ENCODE assay signal across 16 cellular contexts in the genomic region with DNA sequence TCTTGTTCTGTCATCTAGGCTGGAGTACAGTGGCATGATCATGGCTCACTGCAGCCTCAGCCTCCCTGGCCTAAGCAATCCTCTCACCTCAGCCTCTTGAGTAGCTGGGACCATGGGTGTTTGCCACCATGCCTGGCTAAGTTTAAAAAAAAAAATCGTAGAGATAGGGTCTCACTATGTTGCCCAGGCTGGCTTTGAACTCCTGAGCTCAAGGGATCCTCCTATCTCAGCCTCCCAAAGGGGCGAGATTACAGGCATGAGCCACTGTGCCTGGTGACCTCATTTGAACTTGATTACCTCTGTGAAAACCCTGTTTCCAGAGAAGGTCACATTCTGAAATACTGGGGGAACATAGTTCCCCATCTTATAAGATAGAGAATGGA.
DNase-seq lines count a peak whose midpoint lies in the region; ATAC-seq and TF ChIP-seq lines count a peak whose summit lies in the region.
"Had no signal": no experiment of that assay in that cellular context is flagged by ENCODE, and none has a peak within 500 bp of the region (broad histone marks: within the 10 kb centered on the region; RNA-seq: fewer than 3 reads in every experiment).

No MANE protein-coding gene starts in this region.

- H3K36me3 ChIP-seq in colonic mucosa = no peaks in the 10 kb centered on the region
- no peaks in the 10 kb centered on the region for H3K36me3 ChIP-seq in lower lobe of right lung

- H3K27me3 Mint-ChIP-seq in type B pancreatic cell = no peaks in the 10 kb centered on the region

- intact Hi-C loops in colonic mucosa (cut with DNase I) = no loop called here
- intact Hi-C loops in lower lobe of right lung (cut with DNase I) = no loop called here

- H3K9me3 ChIP-seq in colonic mucosa (no peaks in the 10 kb centered on the region), lower lobe of right lung (no peaks in the 10 kb centered on the region)

- DNase-seq in DMS53 (lab: John Stamatoyannopoulos, UW) (peak; percentile 51), DMS53 treated with DMSO at 0.1 percent for 48 hours (lab: John Stamatoyannopoulos, UW; ENCODE audit: unreplicated experiment) (no peak), colonic mucosa (no peak), lower lobe of right lung (no peak), type B pancreatic cell (ENCODE audit: extremely low spot score, unreplicated experiment) (no peak), DMS 273 (lab: John Stamatoyannopoulos, UW; ENCODE audit: unreplicated experiment) (no peak), dedifferentiated amniotic fluid mesenchymal stem cell (ENCODE audit: extremely low spot score) (no peak)
- DNase-seq: CD4-positive, CD25-positive, alpha-beta regulatory T cell; EL; Karpas-422; NCI-H1105 treated with DMSO at 0.1 percent for 48 hours; NCI-H187 treated with DMSO at 0.1 percent for 48 hours; NCI-H446 treated with DMSO at 0.1 percent for 48 hours; PC-9; SHP77 had no signal

- H3K27me3 ChIP-seq in colonic mucosa (no peaks in the 10 kb centered on the region), lower lobe of right lung (ENCODE audit: low read depth) (no peaks in the 10 kb centered on the region)

- no peak for TF ChIP-seq CTCF in colonic mucosa (IDR thresholded peaks at IDR 0.05)
- TF ChIP-seq CTCF in lower lobe of right lung (IDR thresholded peaks at IDR 0.05) = no peak
- no peak for TF ChIP-seq CTCF in type B pancreatic cell (conservative IDR thresholded peaks at IDR 0.05)

- ATAC-seq in lower lobe of right lung (no peak), HG03439 (IDR thresholded peaks at IDR 0.05; ENCODE audit: unreplicated experiment) (no peak)

- H3K4me1 Mint-ChIP-seq in type B pancreatic cell (ENCODE audit: unreplicated experiment) = peaks cover 47% of the 10 kb centered on the region
- H3K4me1 Mint-ChIP-seq: CD4-positive, CD25-positive, alpha-beta regulatory T cell had no signal

- no peak overlapping the region for H3K4me3 Mint-ChIP-seq in type B pancreatic cell
- H3K4me3 Mint-ChIP-seq: CD4-positive, CD25-positive, alpha-beta regulatory T cell had no signal

- peak overlapping the region in 1 of 2 donors; percentile 7 for H3K9ac ChIP-seq in colonic mucosa (ENCODE audit: low read depth in 2 of 2, low read length in 2 of 2)

- H3K4me1 ChIP-seq in colonic mucosa (peaks cover 9% of the 10 kb centered on the region), lower lobe of right lung (peaks cover 37% of the 10 kb centered on the region)

- H3K27ac ChIP-seq in colonic mucosa (peak overlapping the region; percentile 45), lower lobe of right lung (peak overlapping the region; percentile 61)
- H3K27ac ChIP-seq: PC-9 had no signal

- peak overlapping the region; percentile 80 for H3K27ac Mint-ChIP-seq in type B pancreatic cell
- H3K27ac Mint-ChIP-seq: CD4-positive, CD25-positive, alpha-beta regulatory T cell had no signal

- no peaks in the 10 kb centered on the region for H3K9me3 Mint-ChIP-seq in type B pancreatic cell
- H3K9me3 Mint-ChIP-seq: CD4-positive, CD25-positive, alpha-beta regulatory T cell had no signal

- peaks cover 21% of the 10 kb centered on the region for H3K36me3 Mint-ChIP-seq in type B pancreatic cell
- H3K36me3 Mint-ChIP-seq: CD4-positive, CD25-positive, alpha-beta regulatory T cell had no signal

- H3K4me3 ChIP-seq in colonic mucosa = no peak overlapping the region
- H3K4me3 ChIP-seq in lower lobe of right lung = no peak overlapping the region
- H3K4me3 ChIP-seq: PC-9 had no signal
